In genomic region chr2:73253901-73254300, GRCh38 we compare ENCODE assay signal across 16 cellular contexts. TPM values are rescaled to one million over a fixed set of nuclear protein-coding genes. Genes with fewer than 3 reads are reported as not detected.
DNase-seq lines count a peak whose midpoint lies in the region; ATAC-seq and TF ChIP-seq lines count a peak whose summit lies in the region.
"Had no signal": no experiment of that assay in that cellular context is flagged by ENCODE, and none has a peak within 500 bp of the region (broad histone marks: within the 10 kb centered on the region; RNA-seq: fewer than 3 reads in every experiment).

No MANE protein-coding gene starts in this region.

- TF ChIP-seq CTCF in RWPE1 (conservative IDR thresholded peaks at IDR 0.05; ENCODE audit: low read depth) (no peak), uterus (IDR thresholded peaks at IDR 0.05) (no peak)

- DNase-seq in KBM-7 (peak; percentile 76), RWPE1 (ENCODE audit: low spot score) (no peak), RKO (ENCODE audit: low spot score) (no peak), uterus (no peak)
- DNase-seq: activated CD4-positive, alpha-beta T cell treated with anti-CD3 and anti-CD28 coated beads, Interleukin-2, amount 10 ng/mL, durations not matched to agents 24 days and 14 days; cortex of kidney; gastrocnemius medialis; natural killer cell; NCI-H2227 treated with DMSO at 0.1 percent for 48 hours; SHP77 had no signal

- H3K9me3 ChIP-seq in uterus, result no peaks in the 10 kb centered on the region
- H3K9me3 ChIP-seq: gastrocnemius medialis, HAP-1, vagina had no signal

- H3K27ac ChIP-seq in RWPE1 (peak overlapping the region; percentile 65), uterus (no peak overlapping the region)
- H3K27ac ChIP-seq: gastrocnemius medialis, vagina had no signal

- no peaks in the 10 kb centered on the region for H3K36me3 ChIP-seq in uterus

- TF ChIP-seq POLR2A in uterus (IDR thresholded peaks at IDR 0.05), result no peak

- POLR2A ChIA-PET in RWPE1 (lab: Yijun Ruan, JAX; ENCODE audit: low non-redundant PET), result interaction anchor here (0.6 kb wide), 1 partner anchor 59 kb away, joined by 3 read pairs; no protein-coding TSS in a partner anchor

- ATAC-seq in esophagus mucosa (peak; percentile 90), GM18517 (IDR thresholded peaks at IDR 0.05; ENCODE audit: unreplicated experiment) (no peak)
- ATAC-seq: gastrocnemius medialis, natural killer cell had no signal

- CTCF ChIA-PET in RWPE1 (lab: Yijun Ruan, JAX), result interaction anchor here (0.5 kb wide), 1 partner anchor 390 kb away, joined by 3 read pairs; no protein-coding TSS in a partner anchor

- H3K4me1 ChIP-seq in uterus, result no peaks in the 10 kb centered on the region
- H3K4me1 ChIP-seq: HAP-1, vagina had no signal

- H3K27me3 ChIP-seq in uterus, result no peaks in the 10 kb centered on the region
- H3K27me3 ChIP-seq: gastrocnemius medialis, vagina had no signal

- no peak overlapping the region for H3K4me3 ChIP-seq in uterus
- H3K4me3 ChIP-seq: gastrocnemius medialis, HAP-1, vagina had no signal

- in situ Hi-C loops in KBM-7 (cut with MboI; ENCODE audit: low pct_unique_long_range_greater_than_20kb, low sequenced_read_pairs), result no loop called here

- intact Hi-C loops in uterus (cut with DNase I; ENCODE audit: low total_unique reads), result no loop called here

RNA-seq across cellular contexts. Expression of gene CCT7, which starts 19.8 kb away (rescaled TPM):
- total RNA-seq in esophagus mucosa, result 253 TPM
- 100 to 1,000 TPM; 118 to 269 (median 188) TPM for total RNA-seq in uterus

RNA-seq across cellular contexts. Expression of gene PRADC1, which starts 20.9 kb away (rescaled TPM):
- total RNA-seq in esophagus mucosa, result 19.0 TPM
- 10 to 100 TPM in 2 of 4 donors, 1 to 10 TPM in 2; 2.3 to 11.8 (median 9.8) TPM for total RNA-seq in uterus

RNA-seq across cellular contexts. Expression of gene FBXO41, which starts 30.4 kb away (rescaled TPM):
- 0.92 TPM for total RNA-seq in esophagus mucosa
- 1 to 10 TPM in 3 of 4 donors, under 1 TPM in 1; 0.29 to 5.6 (median 1.6) TPM for total RNA-seq in uterus

RNA-seq across cellular contexts. Expression of gene EGR4, which starts 39.4 kb away (rescaled TPM):
- total RNA-seq in esophagus mucosa (not detected), uterus (not detected)
- total RNA-seq: gastrocnemius medialis, kidney epithelial cell, skeletal muscle tissue, vagina had no signal

RNA-seq across cellular contexts. Expression of gene SMYD5, which starts 39.9 kb away (rescaled TPM):
- total RNA-seq in esophagus mucosa, result 11.7 TPM
- 10 to 100 TPM in 3 of 4 donors, 1 to 10 TPM in 1; 5.9 to 31.1 (median 22.7) TPM for total RNA-seq in uterus
